In genomic region chr2:20592106-20593071, GRCh38 we compare ENCODE assay signal across 11 cellular contexts. TPM values are rescaled to one million over a fixed set of nuclear protein-coding genes. Genes with fewer than 3 reads are reported as not detected.
DNase-seq lines count a peak whose midpoint lies in the region; ATAC-seq, FAIRE-seq and TF ChIP-seq lines count a peak whose summit lies in the region.
"Had no signal": no experiment of that assay in that cellular context is flagged by ENCODE, and none has a peak within 500 bp of the region (broad histone marks: within the 10 kb centered on the region; RNA-seq: fewer than 3 reads in every experiment).

No MANE protein-coding gene starts in this region.

- H3K9me3 ChIP-seq in esophagus muscularis mucosa, result no peaks in the 10 kb centered on the region
- H3K9me3 ChIP-seq in sigmoid colon, result no peaks in the 10 kb centered on the region

- 84% methylated on average over 20 of the region's 22 CpGs for WGBS in esophagus muscularis mucosa
- WGBS in sigmoid colon, 2 donors, result 87 to 89% methylated on average over 22 of the region's 22 CpGs

- FAIRE-seq in GM12891 (lab: Jason Lieb, UNC), result no peak
- FAIRE-seq: colon had no signal

- TF ChIP-seq POLR2A in GM12891 (IDR thresholded peaks at IDR 0.05; ENCODE audit: low read depth, low read length) (no peak), esophagus muscularis mucosa (IDR thresholded peaks at IDR 0.05; ENCODE audit: low read depth) (no peak), sigmoid colon (IDR thresholded peaks at IDR 0.05) (no peak), erythroblast (IDR thresholded peaks at IDR 0.05; ENCODE audit: low read length) (no peak)

- no peak for TF ChIP-seq CTCF in esophagus muscularis mucosa (IDR thresholded peaks at IDR 0.05)
- TF ChIP-seq CTCF in sigmoid colon (IDR thresholded peaks at IDR 0.05), result no peak

- DNase-seq in GM12891 (ENCODE audit: insufficient read length, low spot score) (no peak), OCI-M1 (lab: John Stamatoyannopoulos, UW) (peak; percentile 49), esophagus muscularis mucosa (ENCODE audit: extremely low spot score) (no peak), sigmoid colon (peak; percentile 54), epidermal melanocyte (ENCODE audit: insufficient read length, low spot score) (no peak), SHP77 treated with DMSO at 0.1 percent for 48 hours (lab: John Stamatoyannopoulos, UW) (no peak), erythroblast (lab: John Stamatoyannopoulos, UW) (no peak)
- DNase-seq: activated T-cell treated with anti-CD3 and anti-CD28 coated beads for 4 hours, NCI-H748 treated with DMSO at 0.1 percent for 48 hours had no signal

- peaks cover 0 to 6% (median 1%) of the 10 kb centered on the region in 4 donors for H3K36me3 ChIP-seq in esophagus muscularis mucosa
- H3K36me3 ChIP-seq in sigmoid colon, result no peaks in the 10 kb centered on the region

- H3K27me3 ChIP-seq in esophagus muscularis mucosa (no peaks in the 10 kb centered on the region), sigmoid colon (no peaks in the 10 kb centered on the region)

- no peak for TF ChIP-seq EP300 in esophagus muscularis mucosa (IDR thresholded peaks at IDR 0.05)
- no peak for TF ChIP-seq EP300 in sigmoid colon (IDR thresholded peaks at IDR 0.05)

- intact Hi-C loops in esophagus muscularis mucosa (cut with DNase I) (no loop called here), sigmoid colon (cut with DNase I) (no loop called here)

- no peak for ATAC-seq in HG03521 (IDR thresholded peaks at IDR 0.05; ENCODE audit: unreplicated experiment)

- H3K27ac ChIP-seq in esophagus muscularis mucosa (replicated peaks in 1 of 4) (peak overlapping the region; percentile 35 to 76 (median 60)), sigmoid colon (peak overlapping the region in 3 of 4 donors; percentile 13 to 41 (median 15))

- no peak overlapping the region for H3K4me3 ChIP-seq in esophagus muscularis mucosa
- no peak overlapping the region for H3K4me3 ChIP-seq in sigmoid colon

- H3K4me1 ChIP-seq in esophagus muscularis mucosa (peaks cover 57 to 78% (median 70%) of the 10 kb centered on the region in 4 donors), sigmoid colon (peaks cover 0 to 38% (median 22%) of the 10 kb centered on the region in 4 donors)

TF ChIP-seq in GM12891, 5 proteins besides CTCF, POLR2A, EP300 and RAD21:
- TF ChIP-seq SPI1 (IDR thresholded peaks at IDR 0.05; ENCODE audit: low read depth, low read length), result peak; percentile 53; the same call in 1 of the 2 replicates
- TF ChIP-seq POLR2AphosphoS5 (IDR thresholded peaks at IDR 0.05; ENCODE audit: low read depth, low read length), result no peak

RNA-seq across cellular contexts. Expression of gene HS1BP3, which starts 58.5 kb away (rescaled TPM):
- polyA plus RNA-seq in GM12891 (2012; ENCODE audit: low read depth, missing spikeins), result 6.6 TPM
- total RNA-seq in esophagus muscularis mucosa (10 to 100 TPM; 42.6 to 95.6 (median 60.0) TPM), sigmoid colon (10 to 100 TPM; 32.3 to 54.6 (median 41.8) TPM)
- polyA plus RNA-seq in sigmoid colon, result 10 to 100 TPM; 25.2 to 36.3 (median 25.3) TPM

Comparison
In these comparisons a context has a peak if more than half of its experiments do, and no peak if none do; other contexts are left out.
1. DNase-seq: peak in OCI-M1 (single experiment) and sigmoid colon (single experiment); none in GM12891 (single experiment), esophagus muscularis mucosa (single experiment), epidermal melanocyte (single experiment), SHP77 treated with DMSO at 0.1 percent for 48 hours (single experiment) and erythroblast (0 of 2).